ENCODE assay signal across 18 cellular contexts in genomic region chr11:69867076-69868002, GRCh38. TPM values are rescaled to one million over a fixed set of nuclear protein-coding genes. Genes with fewer than 3 reads are reported as not detected.
DNase-seq lines count a peak whose midpoint lies in the region.
"Had no signal": no experiment of that assay in that cellular context is flagged by ENCODE, and none has a peak within 500 bp of the region (broad histone marks: within the 10 kb centered on the region; RNA-seq: fewer than 3 reads in every experiment).

No MANE protein-coding gene starts in this region.

- H3K27me3 ChIP-seq in skeletal muscle satellite cell (ENCODE audit: control insufficient read depth, insufficient read depth, low read length), result peaks cover 33% of the 10 kb centered on the region

- H3K4me3 ChIP-seq in skeletal muscle satellite cell (ENCODE audit: low read length), result no peak overlapping the region
- H3K4me3 ChIP-seq: A549 had no signal

- peak overlapping the region; percentile 5 for H3K4me2 ChIP-seq in skeletal muscle satellite cell (ENCODE audit: low read length)
- H3K4me2 ChIP-seq: A549 had no signal

- peak; percentile 45 for DNase-seq in activated CD8-positive, alpha-beta memory T cell treated with anti-CD3 and anti-CD28 coated beads for 24 hours
- DNase-seq in activated CD8-positive, alpha-beta memory T cell treated with anti-CD3 and anti-CD28 coated beads, Interleukin-2, amount 50 U/mL, for 48 hours, result no peak
- DNase-seq in RPMI8226, result peak; percentile 51
- peak; percentile 60 for DNase-seq in hepatic stellate cell (ENCODE audit: low spot score)
- DNase-seq in GM03348 (ENCODE audit: low spot score), result no peak
- DNase-seq in COLO829 (ENCODE audit: low spot score), result no peak
- no peak for DNase-seq in NCI-H2081 treated with DMSO at 0.1 percent for 48 hours (lab: John Stamatoyannopoulos, UW)
- DNase-seq: activated CD4-positive, alpha-beta T cell treated with anti-CD3 and anti-CD28 coated beads, Interleukin-2, amount 10 ng/mL, durations not matched to agents 24 days and 14 days; activated gamma-delta T cell treated with Interleukin-2 at 50 U/mL for 16 hours; DMS153; foreskin melanocyte; NCI-H1694; NK-92 treated with Interleukin-12 subunit alpha and Interleukin-12 subunit beta, amount 100 ng/mL, for 24 hours had no signal

- H3K4me1 ChIP-seq in skeletal muscle satellite cell (ENCODE audit: control insufficient read depth, insufficient read depth, low read length), result peaks cover 13% of the 10 kb centered on the region
- H3K4me1 ChIP-seq: A549 had no signal

- no peaks in the 10 kb centered on the region for H3K36me3 ChIP-seq in skeletal muscle satellite cell (ENCODE audit: insufficient read depth, low read length)

- H3K9me3 ChIP-seq in skeletal muscle satellite cell (replicated peaks; ENCODE audit: low read length), result no peaks in the 10 kb centered on the region
- H3K9me3 ChIP-seq: A549 had no signal

- H3K9ac ChIP-seq in skeletal muscle satellite cell (ENCODE audit: low read depth, low read length), result no peak overlapping the region

RNA-seq across cellular contexts. Expression of gene FGF3, which starts 48.1 kb away (rescaled TPM):
- not detected in 2 replicates for total RNA-seq in skeletal muscle satellite cell (2012; rRNA removed)
- total RNA-seq: activated CD4-positive, alpha-beta T cell treated with anti-CD3 and anti-CD28 coated beads, Interleukin-2, amount 10 ng/mL, durations not matched to agents 24 days and 14 days; lower leg skin; renal cortical epithelial cell; temporal lobe had no signal

Comparison
In these comparisons a context has a peak if more than half of its experiments do, and no peak if none do; other contexts are left out.
1. DNase-seq: peak in activated CD8-positive, alpha-beta memory T cell treated with anti-CD3 and anti-CD28 coated beads for 24 hours (single experiment), RPMI8226 (single experiment) and hepatic stellate cell (single experiment); none in activated CD8-positive, alpha-beta memory T cell treated with anti-CD3 and anti-CD28 coated beads, Interleukin-2, amount 50 U/mL, for 48 hours (single experiment), GM03348 (single experiment), COLO829 (single experiment) and NCI-H2081 treated with DMSO at 0.1 percent for 48 hours (single experiment).